14 cellular contexts compared by ENCODE assay signal in the genomic region with DNA sequence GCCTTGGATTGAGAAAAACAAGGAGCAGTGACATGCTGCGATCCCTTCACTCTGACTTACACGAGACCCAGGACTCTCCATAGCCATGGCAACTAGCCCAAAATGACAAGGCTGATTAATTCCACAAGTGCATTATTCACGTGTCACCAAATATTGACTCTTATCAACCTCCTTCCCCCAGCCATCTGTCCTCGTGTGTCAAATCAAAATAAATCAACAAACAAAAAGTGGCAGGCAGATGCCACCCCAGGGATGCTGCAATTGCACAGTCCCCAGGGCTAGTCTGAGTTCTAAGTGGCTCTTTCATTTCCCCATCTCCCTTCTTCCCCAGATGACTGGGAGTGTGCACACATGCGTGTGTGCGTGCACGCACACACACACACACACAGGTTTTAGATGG.
DNase-seq lines count a peak whose midpoint lies in the region; ATAC-seq and TF ChIP-seq lines count a peak whose summit lies in the region.
"Had no signal": no experiment of that assay in that cellular context is flagged by ENCODE, and none has a peak within 500 bp of the region (broad histone marks: within the 10 kb centered on the region; RNA-seq: fewer than 3 reads in every experiment).

No MANE protein-coding gene starts in this region.

- H3K9me3 ChIP-seq in upper lobe of right lung = no peaks in the 10 kb centered on the region
- H3K9me3 ChIP-seq: body of pancreas, psoas muscle had no signal

- H3K27me3 Mint-ChIP-seq in activated naive CD8-positive, alpha-beta T cell treated with anti-CD3 and anti-CD28 coated beads for 36 hours = no peaks in the 10 kb centered on the region

- ATAC-seq in upper lobe of right lung (no peak), left colon (no peak)
- ATAC-seq: body of pancreas, left lobe of liver, psoas muscle had no signal

- no peaks in the 10 kb centered on the region for H3K36me3 Mint-ChIP-seq in activated naive CD8-positive, alpha-beta T cell treated with anti-CD3 and anti-CD28 coated beads for 36 hours

- H3K27ac ChIP-seq in upper lobe of right lung = no peak overlapping the region
- H3K27ac ChIP-seq: body of pancreas, psoas muscle had no signal

- no peaks in the 10 kb centered on the region for H3K4me1 Mint-ChIP-seq in activated naive CD8-positive, alpha-beta T cell treated with anti-CD3 and anti-CD28 coated beads for 36 hours

- peaks cover 7% of the 10 kb centered on the region for H3K4me1 ChIP-seq in upper lobe of right lung

- no peak overlapping the region for H3K4me3 Mint-ChIP-seq in activated naive CD8-positive, alpha-beta T cell treated with anti-CD3 and anti-CD28 coated beads for 36 hours
- H3K4me3 Mint-ChIP-seq: HFFc6 had no signal

- H3K36me3 ChIP-seq in upper lobe of right lung = no peaks in the 10 kb centered on the region

- DNase-seq in COLO668 (lab: John Stamatoyannopoulos, UW; ENCODE audit: unreplicated experiment) = peak; percentile 87
- DNase-seq in NCI-H1092 treated with DMSO at 0.1 percent for 48 hours (lab: John Stamatoyannopoulos, UW) = peak; percentile 53
- peak; percentile 99 for DNase-seq in NCI-H2171 treated with DMSO at 0.1 percent for 48 hours (lab: John Stamatoyannopoulos, UW)
- DNase-seq in SHP77 (lab: John Stamatoyannopoulos, UW) = peak; percentile 74 to 78
- no peak for DNase-seq in upper lobe of right lung
- DNase-seq in left colon = no peak
- no peak for DNase-seq in posterior vena cava (ENCODE audit: low spot score)
- no peak for DNase-seq in activated naive CD8-positive, alpha-beta T cell treated with anti-CD3 and anti-CD28 coated beads for 36 hours
- DNase-seq: body of pancreas, DND-41, HFFc6, KBM-7, psoas muscle had no signal

- no peaks in the 10 kb centered on the region for H3K27me3 ChIP-seq in upper lobe of right lung
- H3K27me3 ChIP-seq: body of pancreas had no signal

- no peak overlapping the region for H3K27ac Mint-ChIP-seq in activated naive CD8-positive, alpha-beta T cell treated with anti-CD3 and anti-CD28 coated beads for 36 hours
- H3K27ac Mint-ChIP-seq: HFFc6 had no signal

- TF ChIP-seq CTCF in upper lobe of right lung (IDR thresholded peaks at IDR 0.05) = no peak

- H3K9me3 Mint-ChIP-seq in activated naive CD8-positive, alpha-beta T cell treated with anti-CD3 and anti-CD28 coated beads for 36 hours = no peaks in the 10 kb centered on the region
- H3K9me3 Mint-ChIP-seq: HFFc6 had no signal

- intact Hi-C loops in upper lobe of right lung (cut with DNase I) = no loop called here
- intact Hi-C loops in left colon (cut with DNase I, micrococcal nuclease) = no loop called here
- intact Hi-C loops in posterior vena cava (cut with DNase I) = no loop called here

- no peak overlapping the region for H3K4me3 ChIP-seq in upper lobe of right lung
- H3K4me3 ChIP-seq: body of pancreas, psoas muscle had no signal

Comparison
In these comparisons a context has a peak if more than half of its experiments do, and no peak if none do; other contexts are left out.
1. DNase-seq: peak in COLO668 (single experiment), NCI-H1092 treated with DMSO at 0.1 percent for 48 hours (single experiment), NCI-H2171 treated with DMSO at 0.1 percent for 48 hours (single experiment) and SHP77 (2 of 2); none in upper lobe of right lung (single experiment), left colon (0 of 2), posterior vena cava (single experiment) and activated naive CD8-positive, alpha-beta T cell treated with anti-CD3 and anti-CD28 coated beads for 36 hours (single experiment).